8 cellular contexts compared by ENCODE assay signal in genomic region chr13:76992548-76993001, GRCh38. TPM values are rescaled to one million over a fixed set of nuclear protein-coding genes. Genes with fewer than 3 reads are reported as not detected.
DNase-seq lines count a peak whose midpoint lies in the region; ATAC-seq and TF ChIP-seq lines count a peak whose summit lies in the region.

No MANE protein-coding gene starts in this region.

- WGBS in heart left ventricle, 4 donors = 1 to 5% (median 2%) methylated on average over 19 to 20 of the region's 20 CpGs
- 1% methylated on average over 20 of the region's 20 CpGs for WGBS in ovary, 3 donors

- ATAC-seq in heart left ventricle = peak in 2 of 4 donors; percentile 6 to 10

- no peaks in the 10 kb centered on the region for H3K9me2 ChIP-seq in Karpas-422 (replicated peaks; ENCODE audit: insufficient read depth, low read length)

- H3K36me3 ChIP-seq in Karpas-422 (ENCODE audit: insufficient read depth, low read length) (peaks cover 2% of the 10 kb centered on the region; the same call in 1 of the 2 replicates), heart left ventricle (peaks cover 0 to 28% (median 20%) of the 10 kb centered on the region in 9 donors), ovary (no peaks in the 10 kb centered on the region)

- TF ChIP-seq CTCF in heart left ventricle (IDR thresholded peaks at IDR 0.05) = no peak
- TF ChIP-seq CTCF in ovary (IDR thresholded peaks at IDR 0.05) = no peak

- H3K27ac ChIP-seq in Karpas-422 (ENCODE audit: low read length) (peak overlapping the region; percentile 38; the same call in 1 of the 2 replicates), heart left ventricle (peak overlapping the region; percentile 85 to 95 (median 90)), ovary (peak overlapping the region; percentile 93)

- H3K27me3 ChIP-seq in Karpas-422 (ENCODE audit: low read length) = no peaks in the 10 kb centered on the region
- no peaks in the 10 kb centered on the region for H3K27me3 ChIP-seq in heart left ventricle
- no peaks in the 10 kb centered on the region for H3K27me3 ChIP-seq in ovary

- H3K4me3 ChIP-seq in Karpas-422 (ENCODE audit: low read length) = peak overlapping the region; percentile 95
- H3K4me3 ChIP-seq in heart left ventricle = peak overlapping the region; percentile 60 to 94 (median 78)
- peak overlapping the region; percentile 88 for H3K4me3 ChIP-seq in ovary

- no peak for TF ChIP-seq EP300 in ovary (IDR thresholded peaks at IDR 0.05)

- peak overlapping the region; percentile 92 for H3K9ac ChIP-seq in Karpas-422 (ENCODE audit: low read length)

- TF ChIP-seq POLR2A in heart left ventricle (IDR thresholded peaks at IDR 0.05) = no peak
- no peak for TF ChIP-seq POLR2A in ovary (IDR thresholded peaks at IDR 0.05)

- peaks cover 25% of the 10 kb centered on the region for H3K4me1 ChIP-seq in Karpas-422 (ENCODE audit: low read length)
- peaks cover 0 to 25% (median 11%) of the 10 kb centered on the region in 12 donors for H3K4me1 ChIP-seq in heart left ventricle
- H3K4me1 ChIP-seq in ovary (ENCODE audit: insufficient read depth) = peaks cover 9% of the 10 kb centered on the region

- H4K20me1 ChIP-seq in Karpas-422 (ENCODE audit: insufficient read depth, low read depth, low read length) = no peaks in the 10 kb centered on the region

- peak overlapping the region; percentile 94 for H3K4me2 ChIP-seq in Karpas-422 (ENCODE audit: low read depth, low read length, poor library complexity, severe bottlenecking)

- no peaks in the 10 kb centered on the region for H3K9me3 ChIP-seq in Karpas-422 (ENCODE audit: low read length)
- no peaks in the 10 kb centered on the region for H3K9me3 ChIP-seq in heart left ventricle
- H3K9me3 ChIP-seq in ovary = no peaks in the 10 kb centered on the region

- intact Hi-C loops in heart left ventricle (cut with DNase I) (loop anchor here in 3 of 10 donors (1.0 to 5.0 kb wide), 3 partner anchors 34 to 105 kb away; partner anchors contain the start of genes FBXL3 (in 2 of the 3) and KCTD12 (in 1 of the 3)), ovary (cut with DNase I) (loop anchor here in 1 of 4 donors (5.0 kb wide), 1 partner anchor 35 kb away; the partner anchor contains the start of gene FBXL3)

- peak overlapping the region; percentile 84; the same call in 1 of the 2 replicates for H2AFZ ChIP-seq in Karpas-422 (ENCODE audit: low read length)

- DNase-seq in NCI-H1105 treated with DMSO at 0.1 percent for 48 hours (lab: John Stamatoyannopoulos, UW) = peak; percentile 31
- DNase-seq in NCI-H1105 (lab: John Stamatoyannopoulos, UW) = no peak
- peak; percentile 53 for DNase-seq in Karpas-422
- peak; percentile 14 for DNase-seq in activated effector memory CD4-positive, alpha-beta T cell treated with Interleukin-2 at 50 U/mL for 16 hours
- DNase-seq in heart left ventricle = peak in 3 of 5 donors; percentile 18 to 32 (median 23)
- DNase-seq in ovary = peak; percentile 25 to 47 (median 39)
- DNase-seq in NCI-H774 (lab: John Stamatoyannopoulos, UW) = no peak
- no peak for DNase-seq in NCI-H2081 treated with DMSO at 0.1 percent for 48 hours (lab: John Stamatoyannopoulos, UW)

- H3K79me2 ChIP-seq in Karpas-422 (ENCODE audit: low read length) = peaks cover 27% of the 10 kb centered on the region

RNA-seq across cellular contexts. Expression of gene CLN5, which starts 0.7 kb away (rescaled TPM):
- total RNA-seq in Karpas-422 (2014; rRNA removed; shearing (Covaris generic); ENCODE audit: low replicate concordance) = 11.8 and 18.7 TPM in 2 replicates
- 10 to 100 TPM; 12.3 to 19.1 (median 15.9) TPM for total RNA-seq in heart left ventricle
- polyA plus RNA-seq in heart left ventricle = 10 to 100 TPM; 11.8 to 18.2 TPM
- 10 to 100 TPM; 34.0 to 46.9 (median 36.6) TPM for total RNA-seq in ovary
- 10 to 100 TPM; 31.7 to 52.2 TPM for polyA plus RNA-seq in ovary

RNA-seq across cellular contexts. Expression of gene FBXL3, which starts 34.4 kb away (rescaled TPM):
- 49.0 and 56.8 TPM in 2 replicates for total RNA-seq in Karpas-422 (2014; rRNA removed; shearing (Covaris generic); ENCODE audit: low replicate concordance)
- total RNA-seq in heart left ventricle (10 to 100 TPM; 27.5 to 50.0 (median 32.1) TPM), ovary (10 to 100 TPM; 45.5 to 94.4 (median 56.3) TPM)
- polyA plus RNA-seq in heart left ventricle (10 to 100 TPM; 11.8 to 27.2 TPM), ovary (10 to 100 TPM; 38.0 to 46.1 TPM)

RNA-seq across cellular contexts. Expression of gene ACOD1, which starts 44.3 kb away (rescaled TPM):
- total RNA-seq in Karpas-422 (2014; rRNA removed; shearing (Covaris generic); ENCODE audit: low replicate concordance) = not detected in 2 replicates
- under 1 TPM in 1 of 9 donors, not detected in 8; 0.91 TPM for total RNA-seq in heart left ventricle
- not detected for polyA plus RNA-seq in heart left ventricle
- not detected for total RNA-seq in ovary
- not detected for polyA plus RNA-seq in ovary

Comparison
In these comparisons a context has a peak if more than half of its experiments do, and no peak if none do; other contexts are left out.
1. DNase-seq: peak in NCI-H1105 treated with DMSO at 0.1 percent for 48 hours (single experiment), Karpas-422 (single experiment), activated effector memory CD4-positive, alpha-beta T cell treated with Interleukin-2 at 50 U/mL for 16 hours (single experiment), heart left ventricle (3 of 5) and ovary (5 of 5); none in NCI-H1105 (single experiment), NCI-H774 (single experiment) and NCI-H2081 treated with DMSO at 0.1 percent for 48 hours (single experiment).
2. H3K27ac ChIP-seq: peak in every context shown above with its lines; median percentile 93 in ovary; 90 in heart left ventricle; 38 in Karpas-422.
3. Peak in every context shown above with its lines, with median percentiles within 50 percentile points of each other: H3K4me3 ChIP-seq.